In genomic region chr2:88641330-88641729, GRCh38 we compare ENCODE assay signal across 2 cellular contexts.
TF ChIP-seq lines count a peak whose summit lies in the region.

No MANE protein-coding gene starts in this region.

TF ChIP-seq in GM23338, 12 proteins besides CTCF, POLR2A, EP300 and RAD21:
- TF ChIP-seq POLR2AphosphoS5 (IDR thresholded peaks at IDR 0.05; ENCODE audit: low read depth) (no peak), ZNF331 (CRISPR knock-in tag; IDR thresholded peaks at IDR 0.05; ENCODE audit: low read depth) (no peak)

TF ChIP-seq in H1, 55 proteins besides CTCF, POLR2A, EP300 and RAD21:
- TF ChIP-seq TAF7 (optimal IDR thresholded peaks at IDR 0.05; ENCODE audit: borderline replicate concordance, low read depth, low read length) = no peak
- no peak for TF ChIP-seq PHF8 (conservative IDR thresholded peaks at IDR 0.05; ENCODE audit: low read depth, low read length)
- TF ChIP-seq SP4 (IDR thresholded peaks at IDR 0.05; ENCODE audit: low read length) = no peak
- TF ChIP-seq RBBP5 (IDR thresholded peaks at IDR 0.05; ENCODE audit: borderline replicate concordance, low read depth, low read length) = no peak
- TF ChIP-seq CHD1 (IDR thresholded peaks at IDR 0.05; ENCODE audit: low read depth, low read length) = no peak
- no peak for TF ChIP-seq ZNF274 (IDR thresholded peaks at IDR 0.05; ENCODE audit: borderline replicate concordance, extremely low read depth, low read length)
- TF ChIP-seq POLR2AphosphoS5 (IDR thresholded peaks at IDR 0.05; ENCODE audit: low read depth, low read length) = no peak
- no peak for TF ChIP-seq RNF2 (IDR thresholded peaks at IDR 0.05; ENCODE audit: borderline replicate concordance, low read depth, low read length, missing control alignments, poor library complexity, severe bottlenecking)
- TF ChIP-seq ATF2 (IDR thresholded peaks at IDR 0.05; ENCODE audit: low read length) = no peak
- TF ChIP-seq HDAC6 (IDR thresholded peaks at IDR 0.05; ENCODE audit: low read depth, low read length) = no peak
- no peak for TF ChIP-seq KDM5A (IDR thresholded peaks at IDR 0.05; ENCODE audit: low read length)
- no peak for TF ChIP-seq EGR1 (IDR thresholded peaks at IDR 0.05; ENCODE audit: borderline replicate concordance, low read depth, low read length)
- no peak for TF ChIP-seq SIRT6 (IDR thresholded peaks at IDR 0.05; ENCODE audit: low read length)
- no peak for TF ChIP-seq KDM1A (IDR thresholded peaks at IDR 0.05; ENCODE audit: borderline replicate concordance, low read length)
- no peak for TF ChIP-seq NANOG (IDR thresholded peaks at IDR 0.05; ENCODE audit: insufficient read depth, low read depth, low read length, poor library complexity, severe bottlenecking)
- TF ChIP-seq SRF (IDR thresholded peaks at IDR 0.05; ENCODE audit: low read depth, low read length) = no peak
- no peak for TF ChIP-seq E2F6 (IDR thresholded peaks at IDR 0.05)
- no peak for TF ChIP-seq RXRA (IDR thresholded peaks at IDR 0.05; ENCODE audit: insufficient read depth, low read depth, low read length)
